1 cellular context compared by ENCODE assay signal in the genomic region with DNA sequence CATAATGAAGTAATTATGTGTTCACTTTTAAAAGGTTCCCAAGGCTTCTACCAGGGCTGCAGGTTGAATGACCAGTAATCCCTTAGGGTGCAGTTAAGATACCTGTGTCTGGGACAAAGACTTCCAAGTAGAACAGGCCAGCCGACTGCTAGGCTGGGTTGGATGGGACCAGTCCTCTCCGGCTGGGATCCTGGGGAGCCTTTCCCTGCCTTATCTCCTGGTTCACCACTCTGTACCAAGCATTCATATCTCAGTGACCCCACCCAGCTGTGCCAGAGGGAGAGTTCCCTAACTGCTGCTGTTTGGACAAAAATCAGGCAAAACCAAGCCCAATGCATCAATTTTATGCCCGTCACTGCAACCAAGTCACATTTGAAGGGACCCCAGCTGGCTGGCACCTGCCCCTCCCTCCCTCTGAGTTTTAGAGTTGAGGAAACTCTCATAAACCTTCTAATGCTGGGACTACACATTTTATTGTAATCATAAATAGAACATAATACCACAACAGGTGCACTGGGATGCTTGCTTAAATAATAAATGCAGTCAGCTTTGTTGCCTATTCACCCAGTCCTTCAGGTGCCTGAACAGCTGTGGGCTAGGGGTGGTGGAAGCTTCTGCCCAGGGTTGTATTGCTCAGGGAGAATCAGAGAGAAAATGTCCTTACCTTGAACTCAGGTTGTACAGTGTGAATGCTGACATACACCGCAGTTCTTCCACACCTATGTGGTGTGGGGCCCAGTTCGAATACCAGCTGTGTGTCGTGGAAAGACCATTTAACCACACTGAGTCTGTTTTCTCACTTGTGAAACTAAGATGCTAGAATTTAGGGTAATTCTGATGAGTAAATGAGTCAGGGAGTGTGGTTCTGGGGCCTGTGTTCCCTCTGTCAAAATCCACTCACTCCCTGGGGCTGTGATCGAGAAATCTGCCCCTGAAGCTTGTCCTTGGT.
TF ChIP-seq lines count a peak whose summit lies in the region.

No MANE protein-coding gene starts in this region.

TF ChIP-seq in WTC11, 78 proteins besides CTCF, POLR2A, EP300 and RAD21 (continued from another document):
- TF ChIP-seq OVOL2 (CRISPR knock-in tag; IDR thresholded peaks at IDR 0.05; ENCODE audit: borderline replicate concordance) (no peak), ZNF416 (CRISPR knock-in tag; IDR thresholded peaks at IDR 0.05) (no peak), ZNF138 (CRISPR knock-in tag; conservative IDR thresholded peaks at IDR 0.05) (no peak)
- TF ChIP-seq, protein P1, sequence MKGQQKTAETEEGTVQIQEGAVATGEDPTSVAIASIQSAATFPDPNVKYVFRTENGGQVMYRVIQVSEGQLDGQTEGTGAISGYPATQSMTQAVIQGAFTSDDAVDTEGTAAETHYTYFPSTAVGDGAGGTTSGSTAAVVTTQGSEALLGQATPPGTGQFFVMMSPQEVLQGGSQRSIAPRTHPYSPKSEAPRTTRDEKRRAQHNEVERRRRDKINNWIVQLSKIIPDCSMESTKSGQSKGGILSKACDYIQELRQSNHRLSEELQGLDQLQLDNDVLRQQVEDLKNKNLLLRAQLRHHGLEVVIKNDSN (CRISPR knock-in tag; IDR thresholded peaks at IDR 0.05): no peak
